In genomic region chr20:35001596-35002362, GRCh38 we compare ENCODE assay signal across 9 cellular contexts. TPM values are rescaled to one million over a fixed set of nuclear protein-coding genes. Genes with fewer than 3 reads are reported as not detected.
DNase-seq lines count a peak whose midpoint lies in the region; ATAC-seq and TF ChIP-seq lines count a peak whose summit lies in the region.
"Had no signal": no experiment of that assay in that cellular context is flagged by ENCODE, and none has a peak within 500 bp of the region (broad histone marks: within the 10 kb centered on the region; RNA-seq: fewer than 3 reads in every experiment).

No MANE protein-coding gene starts in this region.

- no peak overlapping the region for H3K4me3 Mint-ChIP-seq in immature natural killer cell
- no peak overlapping the region for H3K4me3 Mint-ChIP-seq in stimulated activated memory B cell treated with anti-CD40 and anti-IgM and Interleukin-4, amounts not matched to agents 10 μg/mL and 1 μg/mL and 100 μg/mL, for 72 hours

- H3K4me1 Mint-ChIP-seq in immature natural killer cell = peaks cover 0 to 2% of the 10 kb centered on the region in 2 donors
- H3K4me1 Mint-ChIP-seq in stimulated activated memory B cell treated with anti-CD40 and anti-IgM and Interleukin-4, amounts not matched to agents 10 μg/mL and 1 μg/mL and 100 μg/mL, for 72 hours = peaks cover 12% of the 10 kb centered on the region

- H3K27ac Mint-ChIP-seq in immature natural killer cell = no peak overlapping the region
- H3K27ac Mint-ChIP-seq in stimulated activated memory B cell treated with anti-CD40 and anti-IgM and Interleukin-4, amounts not matched to agents 10 μg/mL and 1 μg/mL and 100 μg/mL, for 72 hours = no peak overlapping the region

- peak; percentile 24; the same call in 1 of the 3 replicates for TF ChIP-seq CTCF in GM12872 (IDR thresholded peaks at IDR 0.05; ENCODE audit: insufficient read depth, low read depth, low read length)
- peak; percentile 57 for TF ChIP-seq CTCF in LNCaP clone FGC (IDR thresholded peaks at IDR 0.05; ENCODE audit: control insufficient read depth, extremely low read depth, insufficient read depth)
- TF ChIP-seq CTCF in epithelial cell of esophagus (IDR thresholded peaks at IDR 0.05; ENCODE audit: insufficient read depth, low read depth, low read length, missing control alignments) = peak; percentile 49
- peak; percentile 41 for TF ChIP-seq CTCF in osteoblast (IDR thresholded peaks at IDR 0.05; ENCODE audit: extremely low read depth, low read depth, low read length)

- H3K79me2 ChIP-seq in osteoblast (ENCODE audit: insufficient read depth, low read length) = no peaks in the 10 kb centered on the region

- H3K27me3 ChIP-seq in osteoblast (ENCODE audit: insufficient read depth, low read length) (no peaks in the 10 kb centered on the region), MG63 (no peaks in the 10 kb centered on the region)

- no peaks in the 10 kb centered on the region for H3K9me3 Mint-ChIP-seq in immature natural killer cell
- no peaks in the 10 kb centered on the region for H3K9me3 Mint-ChIP-seq in stimulated activated memory B cell treated with anti-CD40 and anti-IgM and Interleukin-4, amounts not matched to agents 10 μg/mL and 1 μg/mL and 100 μg/mL, for 72 hours

- peaks cover 75% of the 10 kb centered on the region for H3K36me3 ChIP-seq in osteoblast (ENCODE audit: insufficient read depth, low read length)
- H3K36me3 ChIP-seq in MG63 = peaks cover 79% of the 10 kb centered on the region

- H3K4me1 ChIP-seq in osteoblast (ENCODE audit: insufficient read depth, low read length) = no peaks in the 10 kb centered on the region

- H3K27ac ChIP-seq in osteoblast (ENCODE audit: low read depth, low read length) = no peak overlapping the region

- peaks cover 30% of the 10 kb centered on the region for H4K20me1 ChIP-seq in osteoblast (ENCODE audit: insufficient read depth, low read length)

- H3K9me3 ChIP-seq in osteoblast (ENCODE audit: low read depth, low read length) = no peaks in the 10 kb centered on the region
- H3K9me3 ChIP-seq in MG63 = no peaks in the 10 kb centered on the region

- no peak overlapping the region for H2AFZ ChIP-seq in osteoblast (ENCODE audit: low read length)

- peaks cover 6 to 31% (median 14%) of the 10 kb centered on the region in 3 donors for H3K36me3 Mint-ChIP-seq in immature natural killer cell
- H3K36me3 Mint-ChIP-seq in stimulated activated memory B cell treated with anti-CD40 and anti-IgM and Interleukin-4, amounts not matched to agents 10 μg/mL and 1 μg/mL and 100 μg/mL, for 72 hours = peaks cover 87% of the 10 kb centered on the region

- H3K4me2 ChIP-seq in osteoblast (ENCODE audit: insufficient read depth, low read length) = no peak overlapping the region

- DNase-seq in LNCaP clone FGC (ENCODE audit: low read depth) (no peak), epithelial cell of esophagus (ENCODE audit: low read depth) (peak; percentile 21), osteoblast (ENCODE audit: insufficient read length, low spot score, missing footprints) (peak; percentile 86), MG63 (no peak), immature natural killer cell (no peak)
- DNase-seq: amygdala; stimulated activated CD4-positive, alpha-beta T cell treated with anti-CD3 and anti-CD28 coated beads, Interleukin-2, amount 100 ng/mL, for 48 hours had no signal

- H3K4me3 ChIP-seq in LNCaP clone FGC (ENCODE audit: low read depth, low read length) (no peak overlapping the region), epithelial cell of esophagus (ENCODE audit: low read length) (no peak overlapping the region), osteoblast (ENCODE audit: insufficient read depth, low read length) (no peak overlapping the region), MG63 (no peak overlapping the region)

- no peak for ATAC-seq in stimulated activated memory B cell treated with anti-CD40 and anti-IgM and Interleukin-4, amounts not matched to agents 10 μg/mL and 1 μg/mL and 100 μg/mL, for 72 hours

- peaks cover 5 to 12% (median 10%) of the 10 kb centered on the region in 3 donors for H3K27me3 Mint-ChIP-seq in immature natural killer cell (ENCODE audit: low read depth in 3 of 3)
- H3K27me3 Mint-ChIP-seq in stimulated activated memory B cell treated with anti-CD40 and anti-IgM and Interleukin-4, amounts not matched to agents 10 μg/mL and 1 μg/mL and 100 μg/mL, for 72 hours = no peaks in the 10 kb centered on the region

RNA-seq across cellular contexts. Expression of gene MYH7B, which starts 46.1 kb away (rescaled TPM):
- 0.29 and 0.36 TPM in 2 replicates for total RNA-seq in osteoblast
- not detected in 2 replicates for total RNA-seq in MG63 (2014; rRNA removed; shearing (Covaris generic); ENCODE audit: low replicate concordance)
- not detected for polyA plus RNA-seq in immature natural killer cell

RNA-seq across cellular contexts. Expression of gene GSS, which starts 46.2 kb away (rescaled TPM):
- 54.6 and 58.3 TPM in 2 replicates for total RNA-seq in osteoblast
- 94.2 and 107 TPM in 2 replicates for total RNA-seq in MG63 (2014; rRNA removed; shearing (Covaris generic); ENCODE audit: low replicate concordance)
- polyA plus RNA-seq in immature natural killer cell = 10 to 100 TPM; 32.4 to 60.6 (median 45.7) TPM

Comparison
In these comparisons a context has a peak if more than half of its experiments do, and no peak if none do; other contexts are left out.
1. DNase-seq: peak in epithelial cell of esophagus (single experiment) and osteoblast (single experiment); none in LNCaP clone FGC (single experiment), MG63 (single experiment) and immature natural killer cell (0 of 3).
2. Peak in every context shown above with its lines, with median percentiles within 50 percentile points of each other: CTCF ChIP-seq.